In the genomic region with DNA sequence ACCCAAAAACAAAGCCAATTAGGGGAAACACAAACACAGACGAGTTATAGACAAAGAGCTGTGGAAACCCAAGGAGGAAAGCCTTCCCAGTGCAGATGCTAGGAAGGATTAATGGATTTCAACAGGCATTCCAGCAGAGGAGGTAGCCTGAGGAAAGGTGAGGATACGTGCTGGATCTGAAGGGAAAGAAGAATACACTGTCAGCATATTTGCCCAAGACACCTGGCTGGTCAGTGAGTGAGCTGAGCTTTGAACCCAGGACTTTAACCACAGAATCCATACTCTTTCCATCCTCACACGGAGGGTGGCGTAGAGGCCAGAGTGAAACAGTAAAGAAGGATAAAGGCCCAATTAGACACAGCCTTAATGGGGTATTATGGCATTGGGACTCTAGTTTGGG, we compare ENCODE assay signal across 2 cellular contexts.
TF ChIP-seq lines count a peak whose summit lies in the region.

No MANE protein-coding gene starts in this region.

TF ChIP-seq in HepG2, 621 proteins besides CTCF, POLR2A, EP300 and RAD21:
- peak; percentile 77 for TF ChIP-seq MAFF (IDR thresholded peaks at IDR 0.05; ENCODE audit: low read depth, low read length)
- peak; percentile 76 to 87 for TF ChIP-seq MAFK (conservative IDR thresholded peaks at IDR 0.05 in 1 of 2, IDR thresholded peaks at IDR 0.05 in 1 of 2; ENCODE audit: low read length in 2 of 2)
- no peak for TF ChIP-seq KAT7 (CRISPR knock-in tag; IDR thresholded peaks at IDR 0.05; ENCODE audit: borderline replicate concordance)
TF ChIP-seq in HepG2: peak in this region for 2.

TF ChIP-seq in K562, 482 proteins besides CTCF, POLR2A, EP300 and RAD21:
- TF ChIP-seq MAFK (IDR thresholded peaks at IDR 0.05; ENCODE audit: low read length) (0 out of 2 replicates have a peak, but pooled peaks have one; percentile 17), ZNF212 (CRISPR knock-in tag; IDR thresholded peaks at IDR 0.05) (no peak), GTF2F1 (IDR thresholded peaks at IDR 0.05; ENCODE audit: low read depth, low read length) (no peak), ZNF316 (IDR thresholded peaks at IDR 0.05) (peak; percentile 35; the same call in 1 of the 2 replicates), C11orf30 (IDR thresholded peaks at IDR 0.05; ENCODE audit: low read depth) (peak; percentile 23; the same call in 1 of the 2 replicates), STAT5B (CRISPR knock-in tag; IDR thresholded peaks at IDR 0.05) (no peak)
